Comparison of ENCODE assay signal across 13 cellular contexts in genomic region chr2:29336334-29336733, GRCh38.
"Had no signal": no experiment of that assay in that cellular context is flagged by ENCODE, and none has a peak within 500 bp of the region (broad histone marks: within the 10 kb centered on the region; RNA-seq: fewer than 3 reads in every experiment).

No MANE protein-coding gene starts in this region.

- ATAC-seq: left colon had no signal

- H3K36me3 Mint-ChIP-seq: activated naive CD4-positive, alpha-beta T cell treated with anti-CD3 and anti-CD28 coated beads, Interleukin-2, amount 10 ng/mL, durations not matched to agents 7 days and 5 days; naive B cell had no signal

- DNase-seq: activated CD4-positive, alpha-beta T cell treated with anti-CD3 and anti-CD28 coated beads, Interleukin-2, amount 50 U/mL, for 48 hours; activated CD4-positive, CD25-positive, alpha-beta regulatory T cell treated with anti-CD3 and anti-CD28 coated beads, Interleukin-2, amount 50 U/mL, for 72 hours; activated naive CD4-positive, alpha-beta T cell treated with anti-CD3 and anti-CD28 coated beads, Interleukin-2, amount 10 ng/mL, durations not matched to agents 7 days and 5 days; activated T-cell treated with anti-CD3 and anti-CD28 coated beads, Interleukin-2, amount 50 U/mL, for 1 hour; dorsolateral prefrontal cortex; endodermal cell; left colon; midbrain; naive B cell; stimulated activated CD4-positive, alpha-beta T cell treated with anti-CD3 and anti-CD28 coated beads, Interleukin-12 subunit alpha, Interleukin-12 subunit beta, amount 100 ng/mL, for 4 hours; stimulated activated CD4-positive, alpha-beta T cell treated with anti-CD3 and anti-CD28 coated beads, Interleukin-2, amount 100 ng/mL, for 24 hours had no signal

- H3K4me3 ChIP-seq: dorsolateral prefrontal cortex had no signal

- H3K4me3 Mint-ChIP-seq: activated naive CD4-positive, alpha-beta T cell treated with anti-CD3 and anti-CD28 coated beads, Interleukin-2, amount 10 ng/mL, durations not matched to agents 7 days and 5 days; endodermal cell; naive B cell had no signal

- H3K27ac ChIP-seq: dorsolateral prefrontal cortex, parathyroid adenoma had no signal

- H3K4me1 Mint-ChIP-seq: activated naive CD4-positive, alpha-beta T cell treated with anti-CD3 and anti-CD28 coated beads, Interleukin-2, amount 10 ng/mL, durations not matched to agents 7 days and 5 days; endodermal cell; naive B cell had no signal

- H3K9ac ChIP-seq: parathyroid adenoma had no signal

- H3K27ac Mint-ChIP-seq: activated naive CD4-positive, alpha-beta T cell treated with anti-CD3 and anti-CD28 coated beads, Interleukin-2, amount 10 ng/mL, durations not matched to agents 7 days and 5 days; activated T-helper 2 cell treated with anti-CD3 and anti-CD28 coated beads, Interferon-gamma antibody, Interleukin-2, Interleukin-4, amounts not matched to agents 10 μg/mL and 5 μg/mL and 100 μg/mL, durations not matched to agents 14 hours and 24 hours and 36 hours; endodermal cell; naive B cell had no signal
